9 cellular contexts compared by ENCODE assay signal in the genomic region with DNA sequence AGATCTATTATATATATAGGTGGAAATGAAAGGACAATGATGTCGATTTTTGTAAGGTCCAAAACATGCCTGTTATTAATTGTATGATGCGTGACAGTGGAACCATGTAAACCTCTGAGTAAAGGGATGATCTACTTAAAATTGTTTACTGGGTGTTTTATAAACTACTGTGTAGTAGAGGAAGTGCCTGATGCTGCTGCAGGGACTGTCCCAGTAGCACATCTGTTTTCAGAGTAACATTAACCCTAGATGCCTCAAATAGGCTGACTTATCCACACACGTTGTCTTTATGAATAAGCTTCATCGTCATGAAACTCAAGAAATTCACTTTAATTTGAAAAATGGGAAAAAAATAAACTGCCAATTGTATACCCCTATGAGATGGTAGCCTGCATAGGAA. TPM values are rescaled to one million over a fixed set of nuclear protein-coding genes. Genes with fewer than 3 reads are reported as not detected.
DNase-seq lines count a peak whose midpoint lies in the region; ATAC-seq and TF ChIP-seq lines count a peak whose summit lies in the region.
"Had no signal": no experiment of that assay in that cellular context is flagged by ENCODE, and none has a peak within 500 bp of the region (broad histone marks: within the 10 kb centered on the region; RNA-seq: fewer than 3 reads in every experiment).

No MANE protein-coding gene starts in this region.

- H3K27ac ChIP-seq in upper lobe of right lung: no peak overlapping the region

- H3K4me1 ChIP-seq in upper lobe of right lung (peaks cover 7% of the 10 kb centered on the region), mucosa of descending colon (ENCODE audit: low read depth) (peaks cover 9% of the 10 kb centered on the region)

- ATAC-seq in HG03095 (IDR thresholded peaks at IDR 0.05; ENCODE audit: unreplicated experiment) (peak; percentile 30), upper lobe of right lung (no peak), mucosa of descending colon (no peak)

- intact Hi-C loops in upper lobe of right lung (cut with DNase I) (no loop called here), mucosa of descending colon (cut with DNase I, micrococcal nuclease) (no loop called here)

- peak overlapping the region; percentile 100 for H3K4me3 Mint-ChIP-seq in activated naive CD8-positive, alpha-beta T cell

- no peaks in the 10 kb centered on the region for H3K27me3 Mint-ChIP-seq in activated naive CD8-positive, alpha-beta T cell

- H3K36me3 ChIP-seq in upper lobe of right lung (no peaks in the 10 kb centered on the region), mucosa of descending colon (ENCODE audit: low read depth) (no peaks in the 10 kb centered on the region)

- TF ChIP-seq CTCF in upper lobe of right lung (IDR thresholded peaks at IDR 0.05): no peak
- TF ChIP-seq CTCF in mucosa of descending colon (IDR thresholded peaks at IDR 0.05): no peak

- DNase-seq in activated effector memory CD4-positive, alpha-beta T cell treated with anti-CD3 and anti-CD28 coated beads, Interleukin-2, amount 50 U/mL, for 16 hours: peak; percentile 68
- DNase-seq in activated effector memory CD4-positive, alpha-beta T cell treated with Interleukin-2 at 50 U/mL for 16 hours: no peak
- DNase-seq in upper lobe of right lung (no peak), mucosa of descending colon (no peak), COLO829 (ENCODE audit: low spot score) (no peak), NCI-H510A (lab: John Stamatoyannopoulos, UW) (no peak)
- DNase-seq: activated CD4-positive, alpha-beta T cell treated with anti-CD3 and anti-CD28 coated beads for 4 hours had no signal

- no peaks in the 10 kb centered on the region for H3K9me3 ChIP-seq in upper lobe of right lung
- no peaks in the 10 kb centered on the region for H3K9me3 ChIP-seq in mucosa of descending colon

- peak overlapping the region; percentile 1 for H3K4me3 ChIP-seq in upper lobe of right lung
- H3K4me3 ChIP-seq in mucosa of descending colon: no peak overlapping the region

- no peaks in the 10 kb centered on the region for H3K9me3 Mint-ChIP-seq in activated naive CD8-positive, alpha-beta T cell (ENCODE audit: low read depth)

- H3K27me3 ChIP-seq in upper lobe of right lung: peaks cover 31% of the 10 kb centered on the region

- peak overlapping the region; percentile 99 for H3K27ac Mint-ChIP-seq in activated naive CD8-positive, alpha-beta T cell

- peaks cover 11% of the 10 kb centered on the region for H3K36me3 Mint-ChIP-seq in activated naive CD8-positive, alpha-beta T cell

- H3K4me1 Mint-ChIP-seq in activated naive CD8-positive, alpha-beta T cell (ENCODE audit: low read depth): peaks cover 68% of the 10 kb centered on the region

RNA-seq across cellular contexts. Expression of gene CAMK4, which starts 1.7 kb away (rescaled TPM):
- total RNA-seq in upper lobe of right lung: 3.8 TPM
- 1 to 10 TPM; 2.0 to 5.5 (median 4.0) TPM for total RNA-seq in mucosa of descending colon
